Comparison of ENCODE assay signal across 1 cellular context in genomic region chr2:27370026-27370815, GRCh38.
A peak's percentile ranks its signal among the peaks of the same experiment; 100 is the strongest.
TF ChIP-seq lines count a peak whose summit lies in the region.

TSS of gene EIF2B4 (minus strand) at chr2:27370338. CDS start at chr2:27370314, 24 bp downstream.
TSS of gene SNX17 (plus strand) at chr2:27370616. CDS start at chr2:27370744, 128 bp downstream.

TF ChIP-seq in HepG2, 621 proteins besides CTCF, POLR2A, EP300 and RAD21 (continued from another document and continues in another):
- TF ChIP-seq ZNF263 (CRISPR knock-in tag; IDR thresholded peaks at IDR 0.05) (peak; percentile 69), KDM5B (CRISPR knock-in tag; IDR thresholded peaks at IDR 0.05; ENCODE audit: borderline replicate concordance) (peak; percentile 95; the same call in 1 of the 2 replicates), ZNF629 (CRISPR knock-in tag; conservative IDR thresholded peaks at IDR 0.05) (peak; percentile 62), KDM5A (IDR thresholded peaks at IDR 0.05; ENCODE audit: borderline replicate concordance, low read length) (peak; percentile 87), ZNF326 (CRISPR knock-in tag; IDR thresholded peaks at IDR 0.05; ENCODE audit: borderline replicate concordance) (no peak), ZNF468 (CRISPR knock-in tag; IDR thresholded peaks at IDR 0.05) (0 out of 2 replicates have a peak, but pooled peaks have one; percentile 68), PAX8 (CRISPR knock-in tag; IDR thresholded peaks at IDR 0.05; ENCODE audit: borderline replicate concordance) (peak; percentile 84), ZKSCAN1 (IDR thresholded peaks at IDR 0.05; ENCODE audit: low read length) (0 out of 2 replicates have a peak, but pooled peaks have one; percentile 10), ZNF570 (CRISPR knock-in tag; IDR thresholded peaks at IDR 0.05; ENCODE audit: borderline replicate concordance) (no peak; the same call in 1 of the 2 replicates), GFI1 (CRISPR knock-in tag; IDR thresholded peaks at IDR 0.05; ENCODE audit: borderline replicate concordance) (peak; percentile 93), ZNF691 (CRISPR knock-in tag; IDR thresholded peaks at IDR 0.05; ENCODE audit: borderline replicate concordance, low read depth) (peak; percentile 98; the same call in 1 of the 2 replicates), MBD4 (IDR thresholded peaks at IDR 0.05; ENCODE audit: borderline replicate concordance, low read length) (no peak), RNF2 (conservative IDR thresholded peaks at IDR 0.05; ENCODE audit: low read depth) (no peak), ZNF224 (CRISPR knock-in tag; IDR thresholded peaks at IDR 0.05) (peak; percentile 76; the same call in 1 of the 2 replicates), ZSCAN22 (CRISPR knock-in tag; IDR thresholded peaks at IDR 0.05) (0 out of 2 replicates have a peak, but pooled peaks have one; percentile 40), RAD51 (IDR thresholded peaks at IDR 0.05; ENCODE audit: borderline replicate concordance) (no peak), ISX (CRISPR knock-in tag; conservative IDR thresholded peaks at IDR 0.05) (peak; percentile 94; the same call in 1 of the 2 replicates), JUNB (CRISPR knock-in tag; IDR thresholded peaks at IDR 0.05; ENCODE audit: borderline replicate concordance) (no peak; the same call in 1 of the 2 replicates), ZBTB1 (CRISPR knock-in tag; IDR thresholded peaks at IDR 0.05; ENCODE audit: borderline replicate concordance) (peak; percentile 13; the same call in 1 of the 2 replicates), TFAP4 (IDR thresholded peaks at IDR 0.05; ENCODE audit: borderline replicate concordance, low read depth) (peak; percentile 86), CCDC6 (CRISPR knock-in tag; IDR thresholded peaks at IDR 0.05) (peak; percentile 97; the same call in 1 of the 2 replicates), CENPT (CRISPR knock-in tag; IDR thresholded peaks at IDR 0.05; ENCODE audit: low read depth) (no peak; the same call in 1 of the 2 replicates), MTERF4 (CRISPR knock-in tag; IDR thresholded peaks at IDR 0.05) (peak; percentile 65; the same call in 1 of the 2 replicates), ZNF782 (CRISPR knock-in tag; IDR thresholded peaks at IDR 0.05; ENCODE audit: borderline replicate concordance) (peak; percentile 23; the same call in 1 of the 2 replicates), ZNF576 (CRISPR knock-in tag; IDR thresholded peaks at IDR 0.05) (no peak; the same call in none of the 2 replicates), ZNF761 (CRISPR knock-in tag; conservative IDR thresholded peaks at IDR 0.05) (peak; percentile 97), EED (CRISPR knock-in tag; IDR thresholded peaks at IDR 0.05) (peak; percentile 8; the same call in 1 of the 2 replicates), ZKSCAN8 (CRISPR knock-in tag; IDR thresholded peaks at IDR 0.05; ENCODE audit: borderline replicate concordance) (peak; percentile 87; the same call in 1 of the 2 replicates), ZNF317 (CRISPR knock-in tag; IDR thresholded peaks at IDR 0.05) (peak; percentile 88), HMG20A (CRISPR knock-in tag; IDR thresholded peaks at IDR 0.05; ENCODE audit: borderline replicate concordance) (peak; percentile 14; the same call in 1 of the 2 replicates), SOX6 (IDR thresholded peaks at IDR 0.05) (no peak), SOX6 (CRISPR knock-in tag; IDR thresholded peaks at IDR 0.05) (peak; percentile 94), ZNF549 (CRISPR knock-in tag; IDR thresholded peaks at IDR 0.05) (peak; percentile 78), ZNF720 (CRISPR knock-in tag; IDR thresholded peaks at IDR 0.05) (no peak), ZBTB42 (CRISPR knock-in tag; IDR thresholded peaks at IDR 0.05) (0 out of 2 replicates have a peak, but pooled peaks have one; percentile 15), ZBTB8A (CRISPR knock-in tag; IDR thresholded peaks at IDR 0.05; ENCODE audit: borderline replicate concordance, low read depth) (0 out of 2 replicates have a peak, but pooled peaks have one; percentile 89), YEATS4 (CRISPR knock-in tag; IDR thresholded peaks at IDR 0.05; ENCODE audit: borderline replicate concordance) (peak; percentile 100), MTF2 (CRISPR knock-in tag; IDR thresholded peaks at IDR 0.05; ENCODE audit: borderline replicate concordance) (no peak; the same call in none of the 2 replicates), PBX2 (CRISPR knock-in tag; IDR thresholded peaks at IDR 0.05) (peak; percentile 18; the same call in 1 of the 2 replicates), MED1 (CRISPR knock-in tag; IDR thresholded peaks at IDR 0.05) (peak; percentile 94), ZNF510 (CRISPR knock-in tag; IDR thresholded peaks at IDR 0.05; ENCODE audit: low read depth) (peak; percentile 26; the same call in 1 of the 2 replicates), ZFP62 (CRISPR knock-in tag; IDR thresholded peaks at IDR 0.05) (peak; percentile 98), MXD4 (CRISPR knock-in tag; IDR thresholded peaks at IDR 0.05) (peak; percentile 94), HOXA7 (CRISPR knock-in tag; IDR thresholded peaks at IDR 0.05) (no peak), ZNF567 (CRISPR knock-in tag; IDR thresholded peaks at IDR 0.05; ENCODE audit: borderline replicate concordance) (peak; percentile 99), ZNF180 (CRISPR knock-in tag; IDR thresholded peaks at IDR 0.05; ENCODE audit: borderline replicate concordance, low read depth) (no peak; the same call in 1 of the 2 replicates), CHCHD3 (CRISPR knock-in tag; IDR thresholded peaks at IDR 0.05) (peak; percentile 98), NR3C1 (CRISPR knock-in tag; IDR thresholded peaks at IDR 0.05) (peak; percentile 93; the same call in 1 of the 2 replicates), ZNF704 (CRISPR knock-in tag; IDR thresholded peaks at IDR 0.05; ENCODE audit: borderline replicate concordance) (peak; percentile 73; the same call in 1 of the 2 replicates), HNF1A (IDR thresholded peaks at IDR 0.05; ENCODE audit: low read depth) (peak; percentile 73), HNF1A (CRISPR knock-in tag; IDR thresholded peaks at IDR 0.05; ENCODE audit: borderline replicate concordance) (peak; percentile 91), SNAPC2 (CRISPR knock-in tag; IDR thresholded peaks at IDR 0.05) (peak; percentile 82), ZNF30 (CRISPR knock-in tag; IDR thresholded peaks at IDR 0.05) (peak; percentile 73; the same call in 1 of the 2 replicates), ADNP (CRISPR knock-in tag; IDR thresholded peaks at IDR 0.05) (no peak), ZBED4 (CRISPR knock-in tag; IDR thresholded peaks at IDR 0.05; ENCODE audit: borderline replicate concordance) (peak; percentile 88), KDM2A (CRISPR knock-in tag; IDR thresholded peaks at IDR 0.05; ENCODE audit: borderline replicate concordance, low read depth) (peak; percentile 99), ZNF256 (CRISPR knock-in tag; conservative IDR thresholded peaks at IDR 0.05) (peak; percentile 91; the same call in 1 of the 2 replicates), ZBTB7A (CRISPR knock-in tag; IDR thresholded peaks at IDR 0.05) (peak; percentile 99)
